ENCODE assay signal across 29 cellular contexts in the genomic region with DNA sequence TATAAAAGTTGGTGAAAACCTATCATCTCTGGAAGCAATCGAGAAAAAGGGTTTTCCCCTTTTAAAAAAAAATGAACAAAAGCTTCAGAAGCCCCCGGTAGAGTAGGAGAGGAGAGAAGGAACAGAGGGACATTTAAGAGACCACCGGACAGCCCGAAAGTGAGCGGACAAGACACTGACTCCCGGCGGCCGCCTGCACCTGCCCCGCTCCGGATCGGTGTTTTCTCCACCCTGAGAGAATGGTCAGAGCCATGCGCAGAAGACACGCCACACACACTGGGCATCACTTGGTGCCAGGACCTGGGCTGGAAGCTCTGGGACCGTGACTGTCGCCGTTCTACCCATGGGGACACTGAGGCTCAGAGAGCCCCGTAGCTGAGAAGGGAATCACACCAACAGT.
"Had no signal": no experiment of that assay in that cellular context is flagged by ENCODE, and none has a peak within 500 bp of the region (broad histone marks: within the 10 kb centered on the region; RNA-seq: fewer than 3 reads in every experiment).

No MANE protein-coding gene starts in this region.

- H3K27ac Mint-ChIP-seq: natural killer cell; nephron; progenitor cell of endocrine pancreas; stimulated activated effector memory CD8-positive, alpha-beta T cell treated with anti-CD3 and anti-CD28 coated beads, Interleukin-12 subunit alpha, Interleukin-12 subunit beta, amount 100 ng/mL, for 72 hours; stimulated activated naive CD8-positive, alpha-beta T cell treated with anti-CD3 and anti-CD28 coated beads, Interleukin-15, Interleukin-2, amounts not matched to agents 100 ng/mL and 50 ng/mL, for 24 hours had no signal

- H2AFZ ChIP-seq: parathyroid adenoma had no signal

- H3K27me3 Mint-ChIP-seq: naive thymus-derived CD4-positive, alpha-beta T cell; progenitor cell of endocrine pancreas; stimulated activated naive CD8-positive, alpha-beta T cell treated with anti-CD3 and anti-CD28 coated beads, Interleukin-15, Interleukin-2, amounts not matched to agents 100 ng/mL and 50 ng/mL, for 24 hours had no signal

- H3K9me3 ChIP-seq: ovary, psoas muscle, right lobe of liver, sigmoid colon, stomach, thoracic aorta, thyroid gland, tibial nerve, upper lobe of left lung, vagina had no signal

- DNase-seq: naive thymus-derived CD4-positive, alpha-beta T cell; natural killer cell; occipital lobe; ovary; posterior cingulate gyrus; psoas muscle; right cardiac atrium; right lobe of liver; sigmoid colon; small intestine; stimulated activated CD4-positive, alpha-beta T cell treated with anti-CD3 and anti-CD28 coated beads, Interleukin-15, amount 100 ng/mL, for 24 hours; stimulated activated CD4-positive, alpha-beta T cell treated with anti-CD3 and anti-CD28 coated beads, Interleukin-2, amount 100 ng/mL, for 24 hours; stimulated activated CD4-positive, alpha-beta T cell treated with anti-CD3 and anti-CD28 coated beads, Interleukin-2, amount 100 ng/mL, for 48 hours; stimulated activated CD4-positive, alpha-beta T cell treated with anti-CD3 and anti-CD28 coated beads, Interleukin-4, amount 100 ng/mL, for 24 hours; stimulated activated naive CD4-positive, alpha-beta T cell treated with Interleukin-2 at 50 U/mL for 16 hours; stomach; thyroid gland; trophoblast cell had no signal

- H3K79me2 ChIP-seq: parathyroid adenoma had no signal

- H3K36me3 Mint-ChIP-seq: naive thymus-derived CD4-positive, alpha-beta T cell; natural killer cell had no signal

- H3K27me3 ChIP-seq: ovary, right lobe of liver, sigmoid colon, stomach, thyroid gland, tibial nerve, upper lobe of left lung, vagina had no signal

- H3K27ac ChIP-seq: ovary, parathyroid adenoma, psoas muscle, right lobe of liver, sigmoid colon, stomach, thoracic aorta, thyroid gland, tibial nerve, upper lobe of left lung, vagina had no signal

- H3K9me3 Mint-ChIP-seq: naive thymus-derived CD4-positive, alpha-beta T cell; natural killer cell; nephron; neural crest cell; stimulated activated effector memory CD8-positive, alpha-beta T cell treated with anti-CD3 and anti-CD28 coated beads, Interleukin-12 subunit alpha, Interleukin-12 subunit beta, amount 100 ng/mL, for 72 hours; stimulated activated naive CD8-positive, alpha-beta T cell treated with anti-CD3 and anti-CD28 coated beads, Interleukin-15, Interleukin-2, amounts not matched to agents 100 ng/mL and 50 ng/mL, for 24 hours had no signal

- H3K9ac ChIP-seq: parathyroid adenoma had no signal

- H3K4me1 Mint-ChIP-seq: natural killer cell; nephron; neural crest cell; stimulated activated effector memory CD8-positive, alpha-beta T cell treated with anti-CD3 and anti-CD28 coated beads, Interleukin-12 subunit alpha, Interleukin-12 subunit beta, amount 100 ng/mL, for 72 hours had no signal

- FAIRE-seq: small intestine, urothelium cell line had no signal

- H3K4me1 ChIP-seq: parathyroid adenoma, psoas muscle, right lobe of liver, stomach, upper lobe of left lung, vagina had no signal

- H3K4me3 Mint-ChIP-seq: naive thymus-derived CD4-positive, alpha-beta T cell; natural killer cell; nephron; neural crest cell; stimulated activated effector memory CD8-positive, alpha-beta T cell treated with anti-CD3 and anti-CD28 coated beads, Interleukin-12 subunit alpha, Interleukin-12 subunit beta, amount 100 ng/mL, for 72 hours; stimulated activated naive CD8-positive, alpha-beta T cell treated with anti-CD3 and anti-CD28 coated beads, Interleukin-15, Interleukin-2, amounts not matched to agents 100 ng/mL and 50 ng/mL, for 24 hours had no signal

- ATAC-seq: naive thymus-derived CD4-positive, alpha-beta T cell; natural killer cell; psoas muscle; right cardiac atrium; right lobe of liver; stimulated activated effector memory CD8-positive, alpha-beta T cell treated with anti-CD3 and anti-CD28 coated beads, Interleukin-12 subunit alpha, Interleukin-12 subunit beta, amount 100 ng/mL, for 72 hours had no signal
